Comparison of ENCODE assay signal across 8 cellular contexts in the genomic region with DNA sequence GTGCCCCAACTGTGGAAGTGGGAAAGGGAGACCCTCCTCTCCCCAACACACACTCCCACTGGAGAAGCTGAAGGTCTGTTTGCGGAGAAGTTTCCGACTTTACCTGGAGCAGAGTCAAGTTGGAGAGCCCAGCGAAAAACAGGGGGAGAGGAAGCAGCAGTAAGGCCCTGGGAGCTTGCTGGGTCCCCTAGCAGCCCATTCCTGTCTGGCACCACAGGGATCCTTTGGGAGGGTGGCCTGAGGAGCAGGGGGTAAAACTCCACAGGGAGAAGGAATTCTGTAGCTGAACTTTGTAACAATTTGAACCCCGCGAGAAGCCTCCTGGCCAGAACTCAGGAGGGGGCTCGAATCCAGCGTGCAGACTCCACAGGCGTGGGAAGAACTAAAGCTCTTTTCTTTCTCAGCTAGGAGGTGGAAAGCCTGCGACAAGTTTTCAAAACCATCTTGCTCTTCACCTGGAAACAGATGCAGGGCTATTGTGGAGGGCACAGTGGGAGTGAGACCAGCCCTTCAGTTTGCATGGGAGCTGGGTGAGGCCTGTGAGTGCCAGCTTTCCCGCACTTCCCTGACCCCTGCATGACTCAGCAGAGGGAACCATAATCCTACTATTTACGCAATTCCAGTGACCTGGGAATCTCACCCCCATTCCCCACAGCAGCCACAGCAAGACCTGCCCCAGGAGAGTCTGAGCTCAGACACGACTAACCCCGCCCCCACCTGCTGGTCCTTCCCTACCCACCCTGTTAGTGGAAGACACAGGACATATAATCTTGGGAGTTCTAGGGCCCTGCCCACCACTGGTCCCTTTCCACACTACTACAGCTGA. TPM values are rescaled to one million over a fixed set of nuclear protein-coding genes. Genes with fewer than 3 reads are reported as not detected.
DNase-seq lines count a peak whose midpoint lies in the region; ATAC-seq and TF ChIP-seq lines count a peak whose summit lies in the region.

No MANE protein-coding gene starts in this region.

- H3K4me3 Mint-ChIP-seq in CD14-positive monocyte: peak overlapping the region; percentile 88 to 92
- peak overlapping the region; percentile 92 to 96 for H3K4me3 Mint-ChIP-seq in effector memory CD8-positive, alpha-beta T cell
- H3K4me3 Mint-ChIP-seq in natural killer cell: peak overlapping the region; percentile 90

- H3K36me3 Mint-ChIP-seq in CD14-positive monocyte: peaks cover 6 to 16% of the 10 kb centered on the region in 2 donors
- peaks cover 8% of the 10 kb centered on the region for H3K36me3 Mint-ChIP-seq in effector memory CD8-positive, alpha-beta T cell (ENCODE audit: insufficient read depth)
- H3K36me3 Mint-ChIP-seq in natural killer cell: no peaks in the 10 kb centered on the region

- H3K36me3 ChIP-seq in NT2/D1 (ENCODE audit: insufficient read depth, insufficient read length, low read length) (no peaks in the 10 kb centered on the region), BE2C (no peaks in the 10 kb centered on the region)

- peaks cover 6% of the 10 kb centered on the region for H3K4me1 ChIP-seq in NT2/D1 (ENCODE audit: insufficient read depth, insufficient read length)
- H3K4me1 ChIP-seq in BE2C: no peaks in the 10 kb centered on the region

- TF ChIP-seq CTCF in CD14-positive monocyte (IDR thresholded peaks at IDR 0.05) (no peak), natural killer cell (IDR thresholded peaks at IDR 0.05) (no peak), BE2C (IDR thresholded peaks at IDR 0.05; ENCODE audit: low read depth, low read length) (no peak)

- intact Hi-C loops in CD14-positive monocyte (cut with micrococcal nuclease) (no loop called here), natural killer cell (cut with micrococcal nuclease) (no loop called here)

- peak overlapping the region; percentile 37 for H3K9ac ChIP-seq in NT2/D1 (ENCODE audit: insufficient read length, low read depth)

- H3K4me3 ChIP-seq in NT2/D1 (ENCODE audit: insufficient read length, low read depth) (no peak overlapping the region), BE2C (ENCODE audit: low read depth, low read length) (no peak overlapping the region)

- H3K27me3 ChIP-seq in NT2/D1 (ENCODE audit: insufficient read depth, insufficient read length): no peaks in the 10 kb centered on the region
- H3K27me3 ChIP-seq in BE2C: no peaks in the 10 kb centered on the region; the same call in 1 of the 2 replicates

- no peak for ATAC-seq in effector memory CD8-positive, alpha-beta T cell (replicated peaks)
- ATAC-seq in natural killer cell (no peak), GM19467 (IDR thresholded peaks at IDR 0.05; ENCODE audit: unreplicated experiment) (no peak)

- peak overlapping the region; percentile 95 to 99 (median 97) for H3K27ac Mint-ChIP-seq in CD14-positive monocyte
- H3K27ac Mint-ChIP-seq in effector memory CD8-positive, alpha-beta T cell: peak overlapping the region; percentile 98
- H3K27ac Mint-ChIP-seq in natural killer cell: peak overlapping the region; percentile 73 to 88

- H3K4me1 Mint-ChIP-seq in CD14-positive monocyte (peaks cover 72% of the 10 kb centered on the region), natural killer cell (peaks cover 47 to 54% of the 10 kb centered on the region in 2 donors)
- H3K4me1 Mint-ChIP-seq in effector memory CD8-positive, alpha-beta T cell (ENCODE audit: low read depth in 2 of 2): peaks cover 63 to 82% of the 10 kb centered on the region in 2 donors

- no peak for DNase-seq in CD14-positive monocyte (ENCODE audit: low spot score)
- no peak for DNase-seq in NT2/D1 (ENCODE audit: low read depth, low spot score)
- DNase-seq in effector memory CD8-positive, alpha-beta T cell: no peak
- DNase-seq in natural killer cell: no peak
- no peak for DNase-seq in BE2C
- DNase-seq in cerebellum (ENCODE audit: low spot score): no peak
- no peak for DNase-seq in NCI-H2171 (lab: John Stamatoyannopoulos, UW)

- H3K9me3 Mint-ChIP-seq in CD14-positive monocyte (peaks cover 0 to 9% (median 4%) of the 10 kb centered on the region in 7 donors), natural killer cell (no peaks in the 10 kb centered on the region)
- H3K9me3 Mint-ChIP-seq in effector memory CD8-positive, alpha-beta T cell: no peaks in the 10 kb centered on the region

- no peaks in the 10 kb centered on the region for H3K9me3 ChIP-seq in NT2/D1 (ENCODE audit: insufficient read depth, low read length)
- H3K9me3 ChIP-seq in BE2C: no peaks in the 10 kb centered on the region

- H3K27me3 Mint-ChIP-seq in CD14-positive monocyte (ENCODE audit: low read depth in 3 of 3): peaks cover 1 to 10% (median 5%) of the 10 kb centered on the region in 3 donors
- H3K27me3 Mint-ChIP-seq in effector memory CD8-positive, alpha-beta T cell: no peaks in the 10 kb centered on the region
- peaks cover 0 to 3% of the 10 kb centered on the region in 2 donors for H3K27me3 Mint-ChIP-seq in natural killer cell (ENCODE audit: low read depth in 2 of 2)

RNA-seq across cellular contexts. Expression of a gene that starts 25.8 kb away (rescaled TPM):
- polyA plus RNA-seq in CD14-positive monocyte: 10 to 100 TPM; 34.3 to 77.7 TPM
- total RNA-seq in natural killer cell: 10 to 100 TPM; 34.9 to 54.3 (median 47.3) TPM
- polyA plus RNA-seq in BE2C (2012; ENCODE audit: insufficient read depth, insufficient read length, low read depth): 0.86 TPM
- total RNA-seq in cerebellum: 4.2 TPM

RNA-seq across cellular contexts. Expression of a gene that starts 35.6 kb away (rescaled TPM):
- 100 to 1,000 TPM; 306 to 307 TPM for polyA plus RNA-seq in CD14-positive monocyte
- total RNA-seq in natural killer cell (10 to 100 TPM; 74.8 to 80.2 (median 78.1) TPM), cerebellum (2.9 TPM)
- 0.74 TPM for polyA plus RNA-seq in BE2C (2012; ENCODE audit: insufficient read depth, insufficient read length, low read depth)

Comparison
In these comparisons a context has a peak if more than half of its experiments do, and no peak if none do; other contexts are left out.
1. RNA of a gene that starts 35.6 kb away (total RNA-seq): 74.8 to 80.2 TPM in natural killer cell; 2.9 TPM in cerebellum (single experiment); every median in the first group is over 10 times any median in the second.
2. Peak in every context shown above with its lines, with median percentiles within 50 percentile points of each other: H3K27ac Mint-ChIP-seq and H3K4me3 Mint-ChIP-seq.